13 cellular contexts compared by ENCODE assay signal in genomic region chr5:84113246-84114118, GRCh38.
A peak's percentile ranks its signal among the peaks of the same experiment; 100 is the strongest.
DNase-seq lines count a peak whose midpoint lies in the region; ATAC-seq and TF ChIP-seq lines count a peak whose summit lies in the region.
"Had no signal": no experiment of that assay in that cellular context is flagged by ENCODE, and none has a peak within 500 bp of the region (broad histone marks: within the 10 kb centered on the region; RNA-seq: fewer than 3 reads in every experiment).

No MANE protein-coding gene starts in this region.

- no peaks in the 10 kb centered on the region for H3K36me3 ChIP-seq in endodermal cell (ENCODE audit: control insufficient read depth, insufficient read depth, low read length)
- H3K36me3 ChIP-seq: stomach had no signal

- no peaks in the 10 kb centered on the region for H3K27me3 Mint-ChIP-seq in endodermal cell (ENCODE audit: insufficient read depth)

- no peaks in the 10 kb centered on the region for H3K9me3 Mint-ChIP-seq in endodermal cell

- no peak overlapping the region for H3K9ac ChIP-seq in endodermal cell (ENCODE audit: extremely low read depth, low read length, poor library complexity, severe bottlenecking)

- DNase-seq in NCI-H82 (lab: John Stamatoyannopoulos, UW) (peak; percentile 9), NCI-H82 treated with DMSO at 0.1 percent for 48 hours (lab: John Stamatoyannopoulos, UW; ENCODE audit: unreplicated experiment) (no peak), NCI-H524 treated with DMSO at 0.1 percent for 48 hours (lab: John Stamatoyannopoulos, UW) (peak; percentile 79), endodermal cell (peak; percentile 68), retinal pigment epithelial cell (ENCODE audit: low read depth) (peak; percentile 62)
- DNase-seq in activated T-cell treated with anti-CD3 and anti-CD28 coated beads, Interleukin-2, amount 50 U/mL, for 1 hour = no peak
- no peak for DNase-seq in activated CD4-positive, CD25-positive, alpha-beta regulatory T cell (lab: John Stamatoyannopoulos, UW)
- DNase-seq: activated T-cell treated with anti-CD3 and anti-CD28 coated beads, Interleukin-2, amount 50 U/mL, for 4 hours; MM.1S; stimulated activated CD4-positive, alpha-beta T cell treated with anti-CD3 and anti-CD28 coated beads, Interleukin-2, amount 100 ng/mL, for 24 hours; stomach had no signal

- H3K27ac Mint-ChIP-seq in endodermal cell = no peak overlapping the region

- no peaks in the 10 kb centered on the region for H3K9me3 ChIP-seq in endodermal cell (ENCODE audit: control insufficient read depth, low read length)
- H3K9me3 ChIP-seq: stomach had no signal

- H3K27me3 ChIP-seq in endodermal cell (ENCODE audit: control insufficient read depth, insufficient read depth, low read length, poor library complexity, severe bottlenecking) = no peaks in the 10 kb centered on the region
- H3K27me3 ChIP-seq: stomach had no signal

- H3K4me3 ChIP-seq in endodermal cell (ENCODE audit: low read length) = no peak overlapping the region
- no peak overlapping the region for H3K4me3 ChIP-seq in retinal pigment epithelial cell (ENCODE audit: low read length)
- H3K4me3 ChIP-seq: stomach had no signal

- H3K4me1 ChIP-seq in endodermal cell (ENCODE audit: control insufficient read depth, insufficient read depth, low read length) = peaks cover 5% of the 10 kb centered on the region
- H3K4me1 ChIP-seq: stomach had no signal

- ATAC-seq in HG03439 (IDR thresholded peaks at IDR 0.05; ENCODE audit: unreplicated experiment) = no peak
- ATAC-seq: activated T-cell treated with anti-CD3 and anti-CD28 coated beads, Interleukin-2, amount 50 U/mL, for 4 hours; Panc1 had no signal

- TF ChIP-seq CTCF in endodermal cell (conservative IDR thresholded peaks at IDR 0.05) (no peak), retinal pigment epithelial cell (conservative IDR thresholded peaks at IDR 0.05; ENCODE audit: low read depth, low read length) (no peak)

- H3K4me3 Mint-ChIP-seq in endodermal cell = no peak overlapping the region
- H3K4me3 Mint-ChIP-seq: activated T-cell treated with anti-CD3 and anti-CD28 coated beads, Interleukin-2, amount 50 U/mL, for 4 hours had no signal

- peaks cover 21% of the 10 kb centered on the region for H3K4me1 Mint-ChIP-seq in endodermal cell

- H3K27ac ChIP-seq in endodermal cell (ENCODE audit: low read depth, low read length) = no peak overlapping the region
- H3K27ac ChIP-seq: stomach had no signal

- 79 to 90% methylated on average over 7 of the region's 7 CpGs for WGBS in endodermal cell (ENCODE audit: insufficient coverage in 1 of 2, insufficient read length in 1 of 2), 2 experiments

- no peaks in the 10 kb centered on the region for H3K36me3 Mint-ChIP-seq in endodermal cell (ENCODE audit: low read depth)

Comparison
In these comparisons a context has a peak if more than half of its experiments do, and no peak if none do; other contexts are left out.
1. DNase-seq: peak in NCI-H82 (single experiment), NCI-H524 treated with DMSO at 0.1 percent for 48 hours (single experiment), endodermal cell (single experiment) and retinal pigment epithelial cell (single experiment); none in NCI-H82 treated with DMSO at 0.1 percent for 48 hours (single experiment), activated T-cell treated with anti-CD3 and anti-CD28 coated beads, Interleukin-2, amount 50 U/mL, for 1 hour (single experiment) and activated CD4-positive, CD25-positive, alpha-beta regulatory T cell (0 of 4).